9 cellular contexts compared by ENCODE assay signal in genomic region chr21:45551316-45551715, GRCh38. TPM values are rescaled to one million over a fixed set of nuclear protein-coding genes. Genes with fewer than 3 reads are reported as not detected.
DNase-seq lines count a peak whose midpoint lies in the region; TF ChIP-seq lines count a peak whose summit lies in the region.
"Had no signal": no experiment of that assay in that cellular context is flagged by ENCODE, and none has a peak within 500 bp of the region (broad histone marks: within the 10 kb centered on the region; RNA-seq: fewer than 3 reads in every experiment).

No MANE protein-coding gene starts in this region.

- WGBS in testis, 2 donors: 77 to 78% methylated on average over 8 of the region's 8 CpGs

- POLR2A ChIA-PET in CD8-positive, alpha-beta memory T cell (lab: Charles Lee): no interaction called here

- intact Hi-C loops in testis (cut with DNase I; ENCODE audit: low total_unique reads): loop anchor here (10.0 kb wide), 1 partner anchor 263 kb away; no protein-coding TSS in a partner anchor

- H3K36me3 Mint-ChIP-seq in CD8-positive, alpha-beta memory T cell: peaks cover 0 to 3% (median 0%) of the 10 kb centered on the region in 3 donors
- no peaks in the 10 kb centered on the region for H3K36me3 Mint-ChIP-seq in progenitor cell of endocrine pancreas (ENCODE audit: insufficient read depth)

- no peak overlapping the region for H3K27ac ChIP-seq in CD8-positive, alpha-beta memory T cell (ENCODE audit: low read depth, low read length)
- no peak overlapping the region for H3K27ac ChIP-seq in testis

- no peak overlapping the region for H3K9ac ChIP-seq in adipocyte (ENCODE audit: low read length)

- H3K9me3 ChIP-seq in CD8-positive, alpha-beta memory T cell (ENCODE audit: low read length): no peaks in the 10 kb centered on the region
- peaks cover 6% of the 10 kb centered on the region for H3K9me3 ChIP-seq in adipocyte (ENCODE audit: control insufficient read depth, low read length)
- H3K9me3 ChIP-seq in mononuclear cell (ENCODE audit: low read depth, low read length): no peaks in the 10 kb centered on the region
- no peaks in the 10 kb centered on the region for H3K9me3 ChIP-seq in testis
- H3K9me3 ChIP-seq: heart left ventricle had no signal

- no peaks in the 10 kb centered on the region for H3K36me3 ChIP-seq in CD8-positive, alpha-beta memory T cell (ENCODE audit: insufficient read depth, low read length)
- H3K36me3 ChIP-seq in adipocyte (ENCODE audit: control insufficient read depth, insufficient read depth, low read length, severe bottlenecking) (no peaks in the 10 kb centered on the region), testis (ENCODE audit: low read depth, missing control alignments) (no peaks in the 10 kb centered on the region)
- H3K36me3 ChIP-seq: heart left ventricle had no signal

- no peaks in the 10 kb centered on the region for H3K27me3 ChIP-seq in CD8-positive, alpha-beta memory T cell (ENCODE audit: insufficient read depth, low read length, poor library complexity, severe bottlenecking)
- H3K27me3 ChIP-seq in adipocyte (replicated peaks; ENCODE audit: control insufficient read depth, insufficient read depth, low read length) (peaks cover 7% of the 10 kb centered on the region), mononuclear cell (ENCODE audit: insufficient read depth, low read length) (no peaks in the 10 kb centered on the region), testis (no peaks in the 10 kb centered on the region)

- TF ChIP-seq POLR2A in testis (IDR thresholded peaks at IDR 0.05): no peak

- peak overlapping the region; percentile 44 for H3K4me3 ChIP-seq in CD8-positive, alpha-beta memory T cell (ENCODE audit: low read length)
- H3K4me3 ChIP-seq in adipocyte (ENCODE audit: low read length): no peak overlapping the region
- peak overlapping the region; percentile 16 for H3K4me3 ChIP-seq in mononuclear cell (ENCODE audit: low read length)
- no peak overlapping the region for H3K4me3 ChIP-seq in testis

- CTCF ChIA-PET in CD8-positive, alpha-beta memory T cell (lab: Charles Lee): no interaction called here

- peaks cover 26 to 45% (median 33%) of the 10 kb centered on the region in 3 donors for H3K4me1 Mint-ChIP-seq in CD8-positive, alpha-beta memory T cell
- peaks cover 16% of the 10 kb centered on the region for H3K4me1 Mint-ChIP-seq in progenitor cell of endocrine pancreas (ENCODE audit: low read depth)

- TF ChIP-seq CTCF in testis (IDR thresholded peaks at IDR 0.05): no peak
- TF ChIP-seq CTCF in progenitor cell of endocrine pancreas (IDR thresholded peaks at IDR 0.05; ENCODE audit: unreplicated experiment): no peak

- peak overlapping the region; percentile 43 to 96 (median 91) for H3K27ac Mint-ChIP-seq in CD8-positive, alpha-beta memory T cell
- H3K27ac Mint-ChIP-seq in progenitor cell of endocrine pancreas: no peak overlapping the region

- H3K4me3 Mint-ChIP-seq in CD8-positive, alpha-beta memory T cell: peak overlapping the region; percentile 45 to 87 (median 79)
- no peak overlapping the region for H3K4me3 Mint-ChIP-seq in progenitor cell of endocrine pancreas (ENCODE audit: low read depth)

- peak in 1 of 5 donors; percentile 44 for DNase-seq in CD8-positive, alpha-beta memory T cell
- DNase-seq in M059J (ENCODE audit: low read depth) (peak; percentile 92), adipocyte (ENCODE audit: low read depth) (peak; percentile 59), NCI-H187 (lab: John Stamatoyannopoulos, UW) (no peak), testis (no peak), NCI-H2107 treated with DMSO at 0.1 percent for 48 hours (lab: John Stamatoyannopoulos, UW; ENCODE audit: unreplicated experiment) (no peak), progenitor cell of endocrine pancreas (ENCODE audit: low spot score, unreplicated experiment) (no peak)

- no peaks in the 10 kb centered on the region for H3K9me3 Mint-ChIP-seq in CD8-positive, alpha-beta memory T cell
- peaks cover 8% of the 10 kb centered on the region for H3K9me3 Mint-ChIP-seq in progenitor cell of endocrine pancreas (ENCODE audit: low read depth)

- H3K27me3 Mint-ChIP-seq in CD8-positive, alpha-beta memory T cell: no peaks in the 10 kb centered on the region
- H3K27me3 Mint-ChIP-seq in progenitor cell of endocrine pancreas: peaks cover 23% of the 10 kb centered on the region

- peaks cover 35% of the 10 kb centered on the region for H3K4me1 ChIP-seq in CD8-positive, alpha-beta memory T cell (ENCODE audit: insufficient read depth, low read length)
- peaks cover 12% of the 10 kb centered on the region for H3K4me1 ChIP-seq in adipocyte (ENCODE audit: control insufficient read depth, insufficient read depth, low read length)
- peaks cover 48% of the 10 kb centered on the region for H3K4me1 ChIP-seq in mononuclear cell (ENCODE audit: insufficient read depth, low read length)
- peaks cover 5% of the 10 kb centered on the region for H3K4me1 ChIP-seq in testis

RNA-seq across cellular contexts. Expression of gene SLC19A1, which starts 9.1 kb away (rescaled TPM):
- total RNA-seq in CD8-positive, alpha-beta memory T cell: 10 to 100 TPM; 55.7 to 66.8 TPM
- polyA plus RNA-seq in CD8-positive, alpha-beta memory T cell: 7.0 TPM
- 10.1 and 16.7 TPM in 2 replicates for total RNA-seq in M059J (2014; rRNA removed; shearing (Covaris generic))
- total RNA-seq in mononuclear cell: 10.6 TPM
- total RNA-seq in testis: 10 to 100 TPM; 15.7 to 17.4 TPM
- polyA plus RNA-seq in testis (ENCODE audit: insufficient read depth, low read depth, low replicate concordance): 5.5 TPM
- total RNA-seq in progenitor cell of endocrine pancreas: 25.6 and 28.5 TPM in 2 replicates

Comparison
In these comparisons a context has a peak if more than half of its experiments do, and no peak if none do; other contexts are left out.
1. DNase-seq: peak in M059J (single experiment) and adipocyte (single experiment); none in NCI-H187 (0 of 2), testis (single experiment), NCI-H2107 treated with DMSO at 0.1 percent for 48 hours (single experiment) and progenitor cell of endocrine pancreas (single experiment).
2. H3K4me3 ChIP-seq: peak in CD8-positive, alpha-beta memory T cell (single experiment) and mononuclear cell (single experiment); none in adipocyte (single experiment) and testis (0 of 2).